20 cellular contexts compared by ENCODE assay signal in the genomic region with DNA sequence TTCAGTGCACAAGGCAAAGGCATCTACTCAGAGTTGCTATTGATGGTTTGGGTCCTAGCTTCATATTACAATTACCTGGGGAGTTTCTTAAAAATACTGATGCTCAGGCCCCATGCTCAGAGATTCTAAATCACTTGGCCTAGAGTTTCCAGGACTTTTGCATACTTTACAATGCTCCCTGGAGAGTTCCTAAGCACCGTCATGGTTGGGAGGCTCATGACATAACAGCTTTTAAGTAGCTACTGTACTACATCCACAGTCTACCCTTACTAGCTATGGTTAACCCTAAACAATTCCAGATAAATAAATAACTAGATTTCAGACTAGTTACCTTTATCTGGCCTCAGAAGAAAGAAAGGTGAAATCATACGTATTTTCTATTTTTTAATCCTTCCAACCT.
DNase-seq lines count a peak whose midpoint lies in the region; ATAC-seq and TF ChIP-seq lines count a peak whose summit lies in the region.
"Had no signal": no experiment of that assay in that cellular context is flagged by ENCODE, and none has a peak within 500 bp of the region (broad histone marks: within the 10 kb centered on the region; RNA-seq: fewer than 3 reads in every experiment).

No MANE protein-coding gene starts in this region.

- H3K27me3 Mint-ChIP-seq in GM23338 (ENCODE audit: insufficient read depth, low read depth, poor library complexity): no peaks in the 10 kb centered on the region
- H3K27me3 Mint-ChIP-seq: CD8-positive, alpha-beta memory T cell had no signal

- H3K36me3 Mint-ChIP-seq in GM23338 (ENCODE audit: low read depth): no peaks in the 10 kb centered on the region
- H3K36me3 Mint-ChIP-seq: CD14-positive monocyte; CD8-positive, alpha-beta memory T cell had no signal

- H3K36me3 ChIP-seq in GM23338 (ENCODE audit: insufficient read depth): no peaks in the 10 kb centered on the region
- no peaks in the 10 kb centered on the region for H3K36me3 ChIP-seq in SK-N-MC (ENCODE audit: insufficient read depth, low read length)
- H3K36me3 ChIP-seq: BE2C, HAP-1, MG63 had no signal

- no peak overlapping the region for H2AFZ ChIP-seq in GM23338
- H2AFZ ChIP-seq: GM23248 had no signal

- no peak overlapping the region for H3K27ac Mint-ChIP-seq in GM23338
- H3K27ac Mint-ChIP-seq: CD14-positive monocyte; CD8-positive, alpha-beta memory T cell had no signal

- H3K9me2 ChIP-seq in GM23338 (ENCODE audit: insufficient read depth): no peaks in the 10 kb centered on the region

- H3K27ac ChIP-seq in GM23338 (ENCODE audit: low read depth): no peak overlapping the region
- H3K27ac ChIP-seq in SK-N-MC: peak overlapping the region; percentile 85
- no peak overlapping the region for H3K27ac ChIP-seq in right cardiac atrium (ENCODE audit: low read length)
- H3K27ac ChIP-seq: GM23248 had no signal

- H3K9me3 ChIP-seq in SK-N-MC (ENCODE audit: low read depth, low read length) (no peaks in the 10 kb centered on the region), right cardiac atrium (ENCODE audit: control insufficient read depth, low read length) (no peaks in the 10 kb centered on the region)
- H3K9me3 ChIP-seq: BE2C, HAP-1, MG63 had no signal

- peaks cover 18% of the 10 kb centered on the region; the same call in 2 of the 3 replicates for H3K4me1 Mint-ChIP-seq in GM23338
- H3K4me1 Mint-ChIP-seq: CD14-positive monocyte; CD8-positive, alpha-beta memory T cell had no signal

- no peaks in the 10 kb centered on the region for H4K20me1 ChIP-seq in GM23338 (replicated peaks; ENCODE audit: insufficient read depth)

- H3K9ac ChIP-seq in SK-N-MC (ENCODE audit: insufficient read length): no peak overlapping the region
- H3K9ac ChIP-seq: GM23248 had no signal

- no peaks in the 10 kb centered on the region for H3F3A ChIP-seq in GM23338 (replicated peaks; ENCODE audit: low read depth)

- H3K27me3 ChIP-seq in GM23338 (ENCODE audit: insufficient read depth) (no peaks in the 10 kb centered on the region), right cardiac atrium (ENCODE audit: control insufficient read depth, insufficient read depth) (no peaks in the 10 kb centered on the region)
- H3K27me3 ChIP-seq: BE2C, MG63 had no signal

- no peak overlapping the region for H3K4me3 ChIP-seq in GM23338
- H3K4me3 ChIP-seq in SK-N-MC: peak overlapping the region; percentile 40; the same call in 1 of the 2 replicates
- no peak overlapping the region for H3K4me3 ChIP-seq in right cardiac atrium (ENCODE audit: low read length)
- H3K4me3 ChIP-seq: GM23248, HAP-1, MG63 had no signal

- H3K4me3 Mint-ChIP-seq in GM23338: no peak overlapping the region
- H3K4me3 Mint-ChIP-seq: CD14-positive monocyte; CD8-positive, alpha-beta memory T cell had no signal

- H3K9me3 Mint-ChIP-seq in GM23338: no peaks in the 10 kb centered on the region
- H3K9me3 Mint-ChIP-seq: CD14-positive monocyte had no signal

- H3K79me2 ChIP-seq in GM23338 (replicated peaks; ENCODE audit: insufficient read depth): no peaks in the 10 kb centered on the region

- intact Hi-C loops in right cardiac atrium (cut with DNase I): no loop called here

- TF ChIP-seq CTCF in GM23338 (conservative IDR thresholded peaks at IDR 0.05; ENCODE audit: low read depth in 2 of 2): no peak

- peaks cover 17% of the 10 kb centered on the region for H3K4me1 ChIP-seq in GM23338 (ENCODE audit: insufficient read depth)
- no peaks in the 10 kb centered on the region for H3K4me1 ChIP-seq in right cardiac atrium (ENCODE audit: control insufficient read depth, insufficient read depth, low read length)
- H3K4me1 ChIP-seq: HAP-1 had no signal

- 80% methylated on average over 2 of the region's 2 CpGs for WGBS in right cardiac atrium

- DNase-seq in GM23338 (ENCODE audit: low spot score) (peak; percentile 23), SK-N-MC (ENCODE audit: low read depth, low spot score) (no peak), left kidney (ENCODE audit: low read depth, low spot score) (peak; percentile 47), right cardiac atrium (no peak), NCI-H526 treated with DMSO at 0.1 percent for 48 hours (lab: John Stamatoyannopoulos, UW) (no peak), NCI-H1048 (lab: John Stamatoyannopoulos, UW) (no peak)
- DNase-seq in stimulated activated naive CD4-positive, alpha-beta T cell (lab: John Stamatoyannopoulos, UW): no peak
- DNase-seq: BE2C; Calu3; CD8-positive, alpha-beta memory T cell; GM23248; KBM-7; MG63; NCI-H2029; NCI-H345; NCI-H510A treated with DMSO at 0.1 percent for 48 hours; NCI-H774; SIG-M5 had no signal

- ATAC-seq in GM23338 (peak; percentile 62), right cardiac atrium (no peak)

- H3K4me2 ChIP-seq in GM23338: 0 out of 2 replicates have a peak overlapping the region, but pooled peaks have one; percentile 6

TF ChIP-seq in GM23338, 12 proteins besides CTCF, POLR2A, EP300 and RAD21:
- TF ChIP-seq CREB1 (CRISPR knock-in tag; IDR thresholded peaks at IDR 0.05; ENCODE audit: low read depth): 0 out of 2 replicates have a peak, but pooled peaks have one; percentile 17
- TF ChIP-seq, protein P1, sequence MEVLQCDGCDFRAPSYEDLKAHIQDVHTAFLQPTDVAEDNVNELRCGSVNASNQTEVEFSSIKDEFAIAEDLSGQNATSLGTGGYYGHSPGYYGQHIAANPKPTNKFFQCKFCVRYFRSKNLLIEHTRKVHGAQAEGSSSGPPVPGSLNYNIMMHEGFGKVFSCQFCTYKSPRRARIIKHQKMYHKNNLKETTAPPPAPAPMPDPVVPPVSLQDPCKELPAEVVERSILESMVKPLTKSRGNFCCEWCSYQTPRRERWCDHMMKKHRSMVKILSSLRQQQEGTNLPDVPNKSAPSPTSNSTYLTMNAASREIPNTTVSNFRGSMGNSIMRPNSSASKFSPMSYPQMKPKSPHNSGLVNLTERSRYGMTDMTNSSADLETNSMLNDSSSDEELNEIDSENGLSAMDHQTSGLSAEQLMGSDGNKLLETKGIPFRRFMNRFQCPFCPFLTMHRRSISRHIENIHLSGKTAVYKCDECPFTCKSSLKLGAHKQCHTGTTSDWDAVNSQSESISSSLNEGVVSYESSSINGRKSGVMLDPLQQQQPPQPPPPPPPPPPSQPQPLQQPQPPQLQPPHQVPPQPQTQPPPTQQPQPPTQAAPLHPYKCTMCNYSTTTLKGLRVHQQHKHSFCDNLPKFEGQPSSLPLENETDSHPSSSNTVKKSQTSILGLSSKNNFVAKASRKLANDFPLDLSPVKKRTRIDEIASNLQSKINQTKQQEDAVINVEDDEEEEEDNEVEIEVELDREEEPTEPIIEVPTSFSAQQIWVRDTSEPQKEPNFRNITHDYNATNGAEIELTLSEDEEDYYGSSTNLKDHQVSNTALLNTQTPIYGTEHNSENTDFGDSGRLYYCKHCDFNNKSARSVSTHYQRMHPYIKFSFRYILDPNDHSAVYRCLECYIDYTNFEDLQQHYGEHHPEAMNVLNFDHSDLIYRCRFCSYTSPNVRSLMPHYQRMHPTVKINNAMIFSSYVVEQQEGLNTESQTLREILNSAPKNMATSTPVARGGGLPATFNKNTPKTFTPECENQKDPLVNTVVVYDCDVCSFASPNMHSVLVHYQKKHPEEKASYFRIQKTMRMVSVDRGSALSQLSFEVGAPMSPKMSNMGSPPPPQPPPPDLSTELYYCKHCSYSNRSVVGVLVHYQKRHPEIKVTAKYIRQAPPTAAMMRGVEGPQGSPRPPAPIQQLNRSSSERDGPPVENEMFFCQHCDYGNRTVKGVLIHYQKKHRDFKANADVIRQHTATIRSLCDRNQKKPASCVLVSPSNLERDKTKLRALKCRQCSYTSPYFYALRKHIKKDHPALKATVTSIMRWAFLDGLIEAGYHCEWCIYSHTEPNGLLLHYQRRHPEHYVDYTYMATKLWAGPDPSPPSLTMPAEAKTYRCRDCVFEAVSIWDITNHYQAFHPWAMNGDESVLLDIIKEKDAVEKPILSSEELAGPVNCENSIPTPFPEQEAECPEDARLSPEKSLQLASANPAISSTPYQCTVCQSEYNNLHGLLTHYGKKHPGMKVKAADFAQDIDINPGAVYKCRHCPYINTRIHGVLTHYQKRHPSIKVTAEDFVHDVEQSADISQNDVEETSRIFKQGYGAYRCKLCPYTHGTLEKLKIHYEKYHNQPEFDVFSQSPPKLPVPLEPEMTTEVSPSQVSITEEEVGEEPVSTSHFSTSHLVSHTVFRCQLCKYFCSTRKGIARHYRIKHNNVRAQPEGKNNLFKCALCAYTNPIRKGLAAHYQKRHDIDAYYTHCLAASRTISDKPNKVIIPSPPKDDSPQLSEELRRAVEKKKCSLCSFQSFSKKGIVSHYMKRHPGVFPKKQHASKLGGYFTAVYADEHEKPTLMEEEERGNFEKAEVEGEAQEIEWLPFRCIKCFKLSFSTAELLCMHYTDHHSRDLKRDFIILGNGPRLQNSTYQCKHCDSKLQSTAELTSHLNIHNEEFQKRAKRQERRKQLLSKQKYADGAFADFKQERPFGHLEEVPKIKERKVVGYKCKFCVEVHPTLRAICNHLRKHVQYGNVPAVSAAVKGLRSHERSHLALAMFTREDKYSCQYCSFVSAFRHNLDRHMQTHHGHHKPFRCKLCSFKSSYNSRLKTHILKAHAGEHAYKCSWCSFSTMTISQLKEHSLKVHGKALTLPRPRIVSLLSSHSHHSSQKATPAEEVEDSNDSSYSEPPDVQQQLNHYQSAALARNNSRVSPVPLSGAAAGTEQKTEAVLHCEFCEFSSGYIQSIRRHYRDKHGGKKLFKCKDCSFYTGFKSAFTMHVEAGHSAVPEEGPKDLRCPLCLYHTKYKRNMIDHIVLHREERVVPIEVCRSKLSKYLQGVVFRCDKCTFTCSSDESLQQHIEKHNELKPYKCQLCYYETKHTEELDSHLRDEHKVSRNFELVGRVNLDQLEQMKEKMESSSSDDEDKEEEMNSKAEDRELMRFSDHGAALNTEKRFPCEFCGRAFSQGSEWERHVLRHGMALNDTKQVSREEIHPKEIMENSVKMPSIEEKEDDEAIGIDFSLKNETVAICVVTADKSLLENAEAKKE (CRISPR knock-in tag; IDR thresholded peaks at IDR 0.05): no peak

Comparison
In these comparisons a context has a peak if more than half of its experiments do, and no peak if none do; other contexts are left out.
1. DNase-seq: peak in GM23338 (single experiment) and left kidney (single experiment); none in SK-N-MC (single experiment), stimulated activated naive CD4-positive, alpha-beta T cell (0 of 6), right cardiac atrium (0 of 3), NCI-H526 treated with DMSO at 0.1 percent for 48 hours (single experiment) and NCI-H1048 (single experiment).